1 cellular context compared by ENCODE assay signal in genomic region chr7:37481722-37482288, GRCh38.
TF ChIP-seq lines count a peak whose summit lies in the region.

No MANE protein-coding gene starts in this region.

TF ChIP-seq in H1, 55 proteins besides CTCF, POLR2A, EP300 and RAD21 (continued from another document):
- TF ChIP-seq GABPA (IDR thresholded peaks at IDR 0.05; ENCODE audit: borderline replicate concordance, insufficient read depth, low read length), result no peak
- TF ChIP-seq CBX5 (IDR thresholded peaks at IDR 0.05; ENCODE audit: low read depth, low read length), result no peak
